ENCODE assay signal across 15 cellular contexts in genomic region chr12:57719777-57720605, GRCh38. TPM values are rescaled to one million over a fixed set of nuclear protein-coding genes. Genes with fewer than 3 reads are reported as not detected.
DNase-seq lines count a peak whose midpoint lies in the region; ATAC-seq and TF ChIP-seq lines count a peak whose summit lies in the region.
"Had no signal": no experiment of that assay in that cellular context is flagged by ENCODE, and none has a peak within 500 bp of the region (broad histone marks: within the 10 kb centered on the region; RNA-seq: fewer than 3 reads in every experiment).

No MANE protein-coding gene starts in this region.

- H3K27ac Mint-ChIP-seq in activated CD8-positive, alpha-beta T cell treated with anti-CD3 and anti-CD28 coated beads, Interleukin-2, amount 10 ng/mL, durations not matched to agents 7 days and 5 days = peak overlapping the region; percentile 63
- H3K27ac Mint-ChIP-seq in activated CD8-positive, alpha-beta T cell treated with anti-CD3 and anti-CD28 coated beads for 36 hours = no peak overlapping the region
- peak overlapping the region; percentile 61 for H3K27ac Mint-ChIP-seq in CD4-positive, alpha-beta T cell
- H3K27ac Mint-ChIP-seq in IgD-negative memory B cell = peak overlapping the region in 2 of 3 donors; percentile 2 to 63
- no peak overlapping the region for H3K27ac Mint-ChIP-seq in T-helper 2 cell treated with Interferon-gamma antibody and Interleukin-4, amounts not matched to agents 5 μg/mL and 100 μg/mL, for 36 hours

- H3K9me3 ChIP-seq in CD4-positive, alpha-beta T cell (ENCODE audit: control insufficient read depth, low read length) = no peaks in the 10 kb centered on the region
- H3K9me3 ChIP-seq: Caco-2 had no signal

- no peak overlapping the region for H3K27ac ChIP-seq in CD4-positive, alpha-beta T cell (ENCODE audit: low read depth, low read length)
- H3K27ac ChIP-seq: KMS-11 had no signal

- CTCF ChIA-PET in activated CD8-positive, alpha-beta T cell treated with anti-CD3 and anti-CD28 coated beads, Interleukin-2, amount 10 ng/mL, durations not matched to agents 7 days and 5 days (lab: Charles Lee) = interaction anchor here (0.9 to 1.4 kb wide), 3 partner anchors 11 to 135 kb away, joined by 3 to 4 read pairs (median 4); partner anchors contain the start of gene B4GALNT1
- CTCF ChIA-PET in activated CD8-positive, alpha-beta T cell treated with anti-CD3 and anti-CD28 coated beads for 36 hours (lab: Charles Lee) = interaction anchor here (1.2 kb wide), 1 partner anchor 13 kb away, joined by 3 read pairs; no protein-coding TSS in a partner anchor
- CTCF ChIA-PET in CD4-positive, alpha-beta T cell (lab: Charles Lee) = no interaction called here

- POLR2A ChIA-PET in activated CD8-positive, alpha-beta T cell treated with anti-CD3 and anti-CD28 coated beads, Interleukin-2, amount 10 ng/mL, durations not matched to agents 7 days and 5 days (lab: Charles Lee) = interaction anchor here (0.6 to 1.5 kb wide), 9 partner anchors 13 to 1939 kb away, joined by 3 to 5 read pairs (median 4); partner anchors contain the start of genes CYP27B1 and OS9
- POLR2A ChIA-PET in activated CD8-positive, alpha-beta T cell treated with anti-CD3 and anti-CD28 coated beads for 36 hours (lab: Charles Lee) = interaction anchor here (0.6 to 1.6 kb wide), 5 partner anchors 9 to 313 kb away, joined by 3 to 4 read pairs (median 3); partner anchors contain the start of gene OS9
- POLR2A ChIA-PET in CD4-positive, alpha-beta T cell (lab: Charles Lee) = interaction anchor here (0.6 to 1.6 kb wide), 7 partner anchors 15 to 27 kb away, joined by 3 to 5 read pairs (median 4); partner anchors contain the start of gene TSPAN31

- H3K27me3 ChIP-seq in CD4-positive, alpha-beta T cell (ENCODE audit: control insufficient read depth, insufficient read depth, low read length) = no peaks in the 10 kb centered on the region

- DNase-seq in activated CD8-positive, alpha-beta T cell treated with anti-CD3 and anti-CD28 coated beads, Interleukin-2, amount 10 ng/mL, durations not matched to agents 7 days and 5 days = no peak
- DNase-seq in activated CD8-positive, alpha-beta T cell treated with anti-CD3 and anti-CD28 coated beads for 36 hours = no peak
- DNase-seq in CD4-positive, alpha-beta T cell = no peak
- peak; percentile 51 for DNase-seq in mesenteric fat pad (ENCODE audit: low spot score)
- DNase-seq in T-helper 2 cell treated with Interferon-gamma antibody and Interleukin-4, amounts not matched to agents 5 μg/mL and 100 μg/mL, for 36 hours (ENCODE audit: low spot score) = no peak
- no peak for DNase-seq in NCI-H226
- DNase-seq: C1 segment of cervical spinal cord, Caco-2, GOT3, NCI-H1092, NCI-H2227 treated with DMSO at 0.1 percent for 48 hours, PC-3 had no signal

- no peak for ATAC-seq in activated CD8-positive, alpha-beta T cell treated with anti-CD3 and anti-CD28 coated beads, Interleukin-2, amount 10 ng/mL, durations not matched to agents 7 days and 5 days
- no peak for ATAC-seq in activated CD8-positive, alpha-beta T cell treated with anti-CD3 and anti-CD28 coated beads for 36 hours
- ATAC-seq in CD4-positive, alpha-beta T cell (ENCODE audit: poor library complexity) = no peak
- no peak for ATAC-seq in HG02970 (IDR thresholded peaks at IDR 0.05; ENCODE audit: low FRiP score, unreplicated experiment)
- ATAC-seq: PC-3 had no signal

- no peaks in the 10 kb centered on the region for H3K9me3 Mint-ChIP-seq in activated CD8-positive, alpha-beta T cell treated with anti-CD3 and anti-CD28 coated beads, Interleukin-2, amount 10 ng/mL, durations not matched to agents 7 days and 5 days (ENCODE audit: insufficient read depth)
- H3K9me3 Mint-ChIP-seq in activated CD8-positive, alpha-beta T cell treated with anti-CD3 and anti-CD28 coated beads for 36 hours = no peaks in the 10 kb centered on the region
- H3K9me3 Mint-ChIP-seq in CD4-positive, alpha-beta T cell = no peaks in the 10 kb centered on the region
- no peaks in the 10 kb centered on the region for H3K9me3 Mint-ChIP-seq in IgD-negative memory B cell
- no peaks in the 10 kb centered on the region for H3K9me3 Mint-ChIP-seq in T-helper 2 cell treated with Interferon-gamma antibody and Interleukin-4, amounts not matched to agents 5 μg/mL and 100 μg/mL, for 36 hours

- H3K4me3 Mint-ChIP-seq in activated CD8-positive, alpha-beta T cell treated with anti-CD3 and anti-CD28 coated beads, Interleukin-2, amount 10 ng/mL, durations not matched to agents 7 days and 5 days = no peak overlapping the region
- H3K4me3 Mint-ChIP-seq in activated CD8-positive, alpha-beta T cell treated with anti-CD3 and anti-CD28 coated beads for 36 hours = no peak overlapping the region
- H3K4me3 Mint-ChIP-seq in CD4-positive, alpha-beta T cell = no peak overlapping the region
- H3K4me3 Mint-ChIP-seq in IgD-negative memory B cell = no peak overlapping the region
- H3K4me3 Mint-ChIP-seq in T-helper 2 cell treated with Interferon-gamma antibody and Interleukin-4, amounts not matched to agents 5 μg/mL and 100 μg/mL, for 36 hours = no peak overlapping the region

- peaks cover 56% of the 10 kb centered on the region for H3K36me3 Mint-ChIP-seq in activated CD8-positive, alpha-beta T cell treated with anti-CD3 and anti-CD28 coated beads, Interleukin-2, amount 10 ng/mL, durations not matched to agents 7 days and 5 days (ENCODE audit: low read depth)
- peaks cover 20% of the 10 kb centered on the region for H3K36me3 Mint-ChIP-seq in activated CD8-positive, alpha-beta T cell treated with anti-CD3 and anti-CD28 coated beads for 36 hours (ENCODE audit: low read depth)
- peaks cover 72% of the 10 kb centered on the region for H3K36me3 Mint-ChIP-seq in CD4-positive, alpha-beta T cell (ENCODE audit: low read depth)
- H3K36me3 Mint-ChIP-seq in IgD-negative memory B cell = peaks cover 9% of the 10 kb centered on the region
- peaks cover 49% of the 10 kb centered on the region for H3K36me3 Mint-ChIP-seq in T-helper 2 cell treated with Interferon-gamma antibody and Interleukin-4, amounts not matched to agents 5 μg/mL and 100 μg/mL, for 36 hours (ENCODE audit: low read depth)

- H3K27me3 Mint-ChIP-seq in activated CD8-positive, alpha-beta T cell treated with anti-CD3 and anti-CD28 coated beads, Interleukin-2, amount 10 ng/mL, durations not matched to agents 7 days and 5 days (ENCODE audit: low read depth) = no peaks in the 10 kb centered on the region
- no peaks in the 10 kb centered on the region for H3K27me3 Mint-ChIP-seq in activated CD8-positive, alpha-beta T cell treated with anti-CD3 and anti-CD28 coated beads for 36 hours
- H3K27me3 Mint-ChIP-seq in CD4-positive, alpha-beta T cell = no peaks in the 10 kb centered on the region
- no peaks in the 10 kb centered on the region for H3K27me3 Mint-ChIP-seq in IgD-negative memory B cell
- no peaks in the 10 kb centered on the region for H3K27me3 Mint-ChIP-seq in T-helper 2 cell treated with Interferon-gamma antibody and Interleukin-4, amounts not matched to agents 5 μg/mL and 100 μg/mL, for 36 hours (ENCODE audit: low read depth)

- peaks cover 4% of the 10 kb centered on the region for H3K4me1 Mint-ChIP-seq in activated CD8-positive, alpha-beta T cell treated with anti-CD3 and anti-CD28 coated beads, Interleukin-2, amount 10 ng/mL, durations not matched to agents 7 days and 5 days (ENCODE audit: low read depth)
- peaks cover 3% of the 10 kb centered on the region for H3K4me1 Mint-ChIP-seq in activated CD8-positive, alpha-beta T cell treated with anti-CD3 and anti-CD28 coated beads for 36 hours (ENCODE audit: low read depth)
- H3K4me1 Mint-ChIP-seq in CD4-positive, alpha-beta T cell (ENCODE audit: low read depth) = peaks cover 25% of the 10 kb centered on the region
- H3K4me1 Mint-ChIP-seq in IgD-negative memory B cell = peaks cover 11 to 20% (median 19%) of the 10 kb centered on the region in 3 donors
- H3K4me1 Mint-ChIP-seq in T-helper 2 cell treated with Interferon-gamma antibody and Interleukin-4, amounts not matched to agents 5 μg/mL and 100 μg/mL, for 36 hours (ENCODE audit: low read depth) = peaks cover 5% of the 10 kb centered on the region

- intact Hi-C loops in activated CD8-positive, alpha-beta T cell treated with anti-CD3 and anti-CD28 coated beads for 36 hours (cut with micrococcal nuclease) = no loop called here
- intact Hi-C loops in CD4-positive, alpha-beta T cell (cut with DNase I, micrococcal nuclease) = loop anchor here in 1 of 2 experiments (2.0 kb wide), 1 partner anchor 19 kb away; the partner anchor contains the start of gene AGAP2

- no peak for TF ChIP-seq CTCF in activated CD8-positive, alpha-beta T cell treated with anti-CD3 and anti-CD28 coated beads for 36 hours (IDR thresholded peaks at IDR 0.05)
- no peak for TF ChIP-seq CTCF in CD4-positive, alpha-beta T cell (IDR thresholded peaks at IDR 0.05)

RNA-seq across cellular contexts. Expression of gene AGAP2, which starts 18.6 kb away (rescaled TPM):
- total RNA-seq in activated CD8-positive, alpha-beta T cell treated with anti-CD3 and anti-CD28 coated beads, Interleukin-2, amount 10 ng/mL, durations not matched to agents 7 days and 5 days = 10 to 100 TPM; 68.6 to 72.5 TPM
- 10 to 100 TPM; 22.4 TPM for total RNA-seq in activated CD8-positive, alpha-beta T cell treated with anti-CD3 and anti-CD28 coated beads for 36 hours
- 10 to 100 TPM; 21.0 to 21.2 TPM for total RNA-seq in CD4-positive, alpha-beta T cell
- polyA plus RNA-seq in IgD-negative memory B cell = 4.1 TPM
- total RNA-seq in mesenteric fat pad = 2.1 TPM

RNA-seq across cellular contexts. Expression of gene TSPAN31, which starts 24.8 kb away (rescaled TPM):
- 10 to 100 TPM; 12.9 to 13.3 TPM for total RNA-seq in activated CD8-positive, alpha-beta T cell treated with anti-CD3 and anti-CD28 coated beads, Interleukin-2, amount 10 ng/mL, durations not matched to agents 7 days and 5 days
- total RNA-seq in activated CD8-positive, alpha-beta T cell treated with anti-CD3 and anti-CD28 coated beads for 36 hours = 1 to 10 TPM; 6.9 to 7.5 TPM
- total RNA-seq in CD4-positive, alpha-beta T cell = 10 to 100 TPM; 10.3 to 10.7 TPM
- 52.8 TPM for polyA plus RNA-seq in IgD-negative memory B cell
- total RNA-seq in mesenteric fat pad = 35.0 TPM

RNA-seq across cellular contexts. Expression of gene OS9, which starts 26.1 kb away (rescaled TPM):
- total RNA-seq in activated CD8-positive, alpha-beta T cell treated with anti-CD3 and anti-CD28 coated beads, Interleukin-2, amount 10 ng/mL, durations not matched to agents 7 days and 5 days = 100 to 1,000 TPM; 100 to 107 TPM
- 10 to 100 TPM; 53.0 to 56.3 TPM for total RNA-seq in activated CD8-positive, alpha-beta T cell treated with anti-CD3 and anti-CD28 coated beads for 36 hours
- 100 to 1,000 TPM; 108 to 112 TPM for total RNA-seq in CD4-positive, alpha-beta T cell
- 70.4 TPM for polyA plus RNA-seq in IgD-negative memory B cell
- 251 TPM for total RNA-seq in mesenteric fat pad

RNA-seq across cellular contexts. Expression of gene CDK4, which starts 32.1 kb away (rescaled TPM):
- 100 to 1,000 TPM; 132 to 146 TPM for total RNA-seq in activated CD8-positive, alpha-beta T cell treated with anti-CD3 and anti-CD28 coated beads, Interleukin-2, amount 10 ng/mL, durations not matched to agents 7 days and 5 days
- total RNA-seq in activated CD8-positive, alpha-beta T cell treated with anti-CD3 and anti-CD28 coated beads for 36 hours = 100 to 1,000 TPM; 218 to 221 TPM
- 10 to 100 TPM in 1 of 2 experiments, 1 to 10 TPM in 1; 8.7 to 10.8 TPM for total RNA-seq in CD4-positive, alpha-beta T cell
- 77.4 TPM for polyA plus RNA-seq in IgD-negative memory B cell
- 87.0 TPM for total RNA-seq in mesenteric fat pad

RNA-seq across cellular contexts. Expression of gene MARCHF9, which starts 34.9 kb away (rescaled TPM):
- total RNA-seq in activated CD8-positive, alpha-beta T cell treated with anti-CD3 and anti-CD28 coated beads, Interleukin-2, amount 10 ng/mL, durations not matched to agents 7 days and 5 days = 10 to 100 TPM; 23.6 to 24.4 TPM
- 10 to 100 TPM; 23.4 to 24.3 TPM for total RNA-seq in activated CD8-positive, alpha-beta T cell treated with anti-CD3 and anti-CD28 coated beads for 36 hours
- 10 to 100 TPM; 39.9 to 40.8 TPM for total RNA-seq in CD4-positive, alpha-beta T cell
- 11.9 TPM for polyA plus RNA-seq in IgD-negative memory B cell
- total RNA-seq in mesenteric fat pad = 11.3 TPM

Comparison
In these comparisons a context has a peak if more than half of its experiments do, and no peak if none do; other contexts are left out.
1. H3K27ac Mint-ChIP-seq: peak in activated CD8-positive, alpha-beta T cell treated with anti-CD3 and anti-CD28 coated beads, Interleukin-2, amount 10 ng/mL, durations not matched to agents 7 days and 5 days (single experiment), CD4-positive, alpha-beta T cell (single experiment) and IgD-negative memory B cell (2 of 3); none in activated CD8-positive, alpha-beta T cell treated with anti-CD3 and anti-CD28 coated beads for 36 hours (single experiment) and T-helper 2 cell treated with Interferon-gamma antibody and Interleukin-4, amounts not matched to agents 5 μg/mL and 100 μg/mL, for 36 hours (single experiment).